ENCODE assay signal across 8 cellular contexts in the genomic region with DNA sequence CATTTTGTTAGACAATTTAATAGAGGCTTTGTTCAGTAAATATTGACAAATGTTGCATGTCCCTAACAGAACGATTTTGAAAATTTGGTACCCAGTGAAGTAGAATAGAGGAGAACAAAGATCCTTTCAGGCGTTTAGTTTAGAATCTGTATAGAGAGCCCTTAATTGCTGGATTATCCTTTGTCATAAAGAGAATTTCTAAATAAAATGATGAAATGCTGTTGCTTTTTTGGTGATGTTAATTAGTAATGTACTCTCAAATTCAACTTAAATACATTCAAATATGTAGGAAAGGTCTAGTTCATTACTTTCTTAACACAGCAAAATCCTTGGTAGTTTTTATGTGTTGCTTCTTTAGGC. TPM values are rescaled to one million over a fixed set of nuclear protein-coding genes. Genes with fewer than 3 reads are reported as not detected.
A peak's percentile ranks its signal among the peaks of the same experiment; 100 is the strongest.
DNase-seq lines count a peak whose midpoint lies in the region; ATAC-seq and TF ChIP-seq lines count a peak whose summit lies in the region.

No MANE protein-coding gene starts in this region.

- H4K20me1 ChIP-seq in KMS-11 (ENCODE audit: insufficient read depth): peaks cover 29% of the 10 kb centered on the region

- ATAC-seq in natural killer cell treated with Interleukin-12 subunit alpha and Interleukin-12 subunit beta and Interleukin-15 and Interleukin-18, amount 100 ng/mL, for 72 hours: no peak
- ATAC-seq in HG03196 (IDR thresholded peaks at IDR 0.05; ENCODE audit: unreplicated experiment): no peak

- DNase-seq in BE2C (no peak), C1 segment of cervical spinal cord (lab: John Stamatoyannopoulos, UW) (no peak), NCI-H1048 (lab: John Stamatoyannopoulos, UW) (no peak), pons (ENCODE audit: low spot score) (no peak)
- DNase-seq in natural killer cell treated with Interleukin-12 subunit alpha and Interleukin-12 subunit beta and Interleukin-15 and Interleukin-18, amount 100 ng/mL, for 72 hours (ENCODE audit: low spot score): no peak

- intact Hi-C loops in dendritic cell treated with granulocyte-macrophage colony-stimulating factor and Interleukin-4, amounts not matched to agents 40 ng/mL and 50 ng/mL, for 4 days (cut with micrococcal nuclease): no loop called here

- H3K36me3 ChIP-seq in BE2C (peaks cover 21% of the 10 kb centered on the region), KMS-11 (ENCODE audit: insufficient read depth) (no peaks in the 10 kb centered on the region; the same call in 1 of the 2 replicates)

- H3K9me3 Mint-ChIP-seq in dendritic cell treated with granulocyte-macrophage colony-stimulating factor and Interleukin-4, amounts not matched to agents 40 ng/mL and 50 ng/mL, for 4 days: no peaks in the 10 kb centered on the region
- no peaks in the 10 kb centered on the region for H3K9me3 Mint-ChIP-seq in natural killer cell treated with Interleukin-12 subunit alpha and Interleukin-12 subunit beta and Interleukin-15 and Interleukin-18, amount 100 ng/mL, for 72 hours

- H3K79me2 ChIP-seq in KMS-11 (ENCODE audit: insufficient read depth, low read depth): peaks cover 67% of the 10 kb centered on the region

- H3K4me3 ChIP-seq in BE2C (ENCODE audit: low read depth, low read length) (peak overlapping the region; percentile 80), KMS-11 (IDR thresholded peaks at IDR 0.05; ENCODE audit: insufficient read depth, low read depth, low read length) (peak overlapping the region; percentile 36)

- H3K36me3 Mint-ChIP-seq in dendritic cell treated with granulocyte-macrophage colony-stimulating factor and Interleukin-4, amounts not matched to agents 40 ng/mL and 50 ng/mL, for 4 days (ENCODE audit: low read depth): peaks cover 44% of the 10 kb centered on the region
- H3K36me3 Mint-ChIP-seq in natural killer cell treated with Interleukin-12 subunit alpha and Interleukin-12 subunit beta and Interleukin-15 and Interleukin-18, amount 100 ng/mL, for 72 hours: peaks cover 12% of the 10 kb centered on the region

- H3K27ac ChIP-seq in KMS-11: peak overlapping the region; percentile 96

- H3K4me2 ChIP-seq in KMS-11: peak overlapping the region; percentile 96

- H3K9me3 ChIP-seq in BE2C: no peaks in the 10 kb centered on the region; the same call in 1 of the 2 replicates

- no peaks in the 10 kb centered on the region for H3K27me3 Mint-ChIP-seq in dendritic cell treated with granulocyte-macrophage colony-stimulating factor and Interleukin-4, amounts not matched to agents 40 ng/mL and 50 ng/mL, for 4 days
- H3K27me3 Mint-ChIP-seq in natural killer cell treated with Interleukin-12 subunit alpha and Interleukin-12 subunit beta and Interleukin-15 and Interleukin-18, amount 100 ng/mL, for 72 hours: no peaks in the 10 kb centered on the region

- no peaks in the 10 kb centered on the region for H3K4me1 ChIP-seq in BE2C
- H3K4me1 ChIP-seq in KMS-11 (ENCODE audit: low read depth, poor library complexity, severe bottlenecking): peaks cover 56% of the 10 kb centered on the region

- peaks cover 19% of the 10 kb centered on the region for H3K4me1 Mint-ChIP-seq in dendritic cell treated with granulocyte-macrophage colony-stimulating factor and Interleukin-4, amounts not matched to agents 40 ng/mL and 50 ng/mL, for 4 days (ENCODE audit: low read depth)
- H3K4me1 Mint-ChIP-seq in natural killer cell treated with Interleukin-12 subunit alpha and Interleukin-12 subunit beta and Interleukin-15 and Interleukin-18, amount 100 ng/mL, for 72 hours (ENCODE audit: low read depth in 2 of 2): peaks cover 31% of the 10 kb centered on the region in 2 donors

- H3K27me3 ChIP-seq in BE2C (no peaks in the 10 kb centered on the region), KMS-11 (ENCODE audit: insufficient read depth, low read depth) (no peaks in the 10 kb centered on the region)

- H3K9ac ChIP-seq in KMS-11: peak overlapping the region; percentile 94

- TF ChIP-seq CTCF in BE2C (IDR thresholded peaks at IDR 0.05; ENCODE audit: low read depth, low read length): no peak
- no peak for TF ChIP-seq CTCF in KMS-11 (conservative IDR thresholded peaks at IDR 0.05; ENCODE audit: low read depth, low read length)

- peak overlapping the region; percentile 5; the same call in 1 of the 2 replicates for H2AFZ ChIP-seq in KMS-11 (ENCODE audit: low read depth)

- peak overlapping the region; percentile 86 for H3K4me3 Mint-ChIP-seq in dendritic cell treated with granulocyte-macrophage colony-stimulating factor and Interleukin-4, amounts not matched to agents 40 ng/mL and 50 ng/mL, for 4 days
- H3K4me3 Mint-ChIP-seq in natural killer cell treated with Interleukin-12 subunit alpha and Interleukin-12 subunit beta and Interleukin-15 and Interleukin-18, amount 100 ng/mL, for 72 hours: peak overlapping the region; percentile 98

- H3K27ac Mint-ChIP-seq in dendritic cell treated with granulocyte-macrophage colony-stimulating factor and Interleukin-4, amounts not matched to agents 40 ng/mL and 50 ng/mL, for 4 days: peak overlapping the region; percentile 98
- peak overlapping the region; percentile 99 for H3K27ac Mint-ChIP-seq in natural killer cell treated with Interleukin-12 subunit alpha and Interleukin-12 subunit beta and Interleukin-15 and Interleukin-18, amount 100 ng/mL, for 72 hours

RNA-seq across cellular contexts. Expression of a gene that starts 1.2 kb away (rescaled TPM):
- polyA plus RNA-seq in BE2C (2012; ENCODE audit: insufficient read depth, insufficient read length, low read depth): 107 TPM
- total RNA-seq in natural killer cell treated with Interleukin-12 subunit alpha and Interleukin-12 subunit beta and Interleukin-15 and Interleukin-18, amount 100 ng/mL, for 72 hours: 100 to 1,000 TPM; 115 to 176 TPM

RNA-seq across cellular contexts. Expression of a gene that starts 19.8 kb away (rescaled TPM):
- polyA plus RNA-seq in BE2C (2012; ENCODE audit: insufficient read depth, insufficient read length, low read depth): 72.1 TPM
- 1 to 10 TPM; 4.4 to 7.8 TPM for total RNA-seq in natural killer cell treated with Interleukin-12 subunit alpha and Interleukin-12 subunit beta and Interleukin-15 and Interleukin-18, amount 100 ng/mL, for 72 hours
